Comparison of ENCODE assay signal across 17 cellular contexts in genomic region chr3:40887012-40887411, GRCh38.
A peak's percentile ranks its signal among the peaks of the same experiment; 100 is the strongest.
DNase-seq lines count a peak whose midpoint lies in the region; ATAC-seq, FAIRE-seq and TF ChIP-seq lines count a peak whose summit lies in the region.
"Had no signal": no experiment of that assay in that cellular context is flagged by ENCODE, and none has a peak within 500 bp of the region (broad histone marks: within the 10 kb centered on the region; RNA-seq: fewer than 3 reads in every experiment).

No MANE protein-coding gene starts in this region.

- POLR2A ChIA-PET in H1 (lab: Charles Lee; ENCODE audit: partially characterized antibody), result no interaction called here

- no peak overlapping the region for H2AFZ ChIP-seq in H1 (ENCODE audit: low read length)

- no peak for TF ChIP-seq RAD21 in H1 (IDR thresholded peaks at IDR 0.05 in 1 of 2, conservative IDR thresholded peaks at IDR 0.05 in 1 of 2; ENCODE audit: low read depth in 2 of 2, low read length in 2 of 2)

- no peak overlapping the region for H2BK120ac ChIP-seq in H1 (replicated peaks; ENCODE audit: low read depth, low read length)

- H3K27me3 ChIP-seq in BLaER1 (no peaks in the 10 kb centered on the region), H1 (replicated peaks in 1 of 4; ENCODE audit: control insufficient read depth in 3 of 4, extremely low read depth in 1 of 4, insufficient read depth in 3 of 4, low read length in 3 of 4) (no peaks in the 10 kb centered on the region), prostate gland (replicated peaks; ENCODE audit: insufficient read depth) (no peaks in the 10 kb centered on the region)

- no peak overlapping the region for H3K23ac ChIP-seq in H1 (ENCODE audit: insufficient read length)

- H3K9ac ChIP-seq in BLaER1, result no peak overlapping the region
- H3K9ac ChIP-seq in H1 (replicated peaks in 1 of 4; ENCODE audit: extremely low read depth in 1 of 4, low read depth in 3 of 4, low read length in 3 of 4), result no peak overlapping the region

- H3K14ac ChIP-seq in H1 (ENCODE audit: insufficient read length), result no peak overlapping the region

- peak overlapping the region; percentile 47 for H3K4me2 ChIP-seq in BLaER1
- no peak overlapping the region for H3K4me2 ChIP-seq in H1 (ENCODE audit: insufficient read depth in 1 of 2, low read depth in 2 of 2, low read length in 2 of 2)

- no peaks in the 10 kb centered on the region for H3K79me2 ChIP-seq in H1 (ENCODE audit: control insufficient read depth in 1 of 2, insufficient read depth in 2 of 2, low read length in 2 of 2)

- no peak for TF ChIP-seq EP300 in H1 (IDR thresholded peaks at IDR 0.05; ENCODE audit: borderline replicate concordance in 1 of 2, low read depth in 2 of 2, low read length in 2 of 2)

- H3K36me3 ChIP-seq in BLaER1 (no peaks in the 10 kb centered on the region), H1 (ENCODE audit: control insufficient read depth in 2 of 4, insufficient read depth in 4 of 4, low read length in 3 of 4) (no peaks in the 10 kb centered on the region; a peak in 1 of 8 replicates), prostate gland (no peaks in the 10 kb centered on the region)

- TF ChIP-seq CTCF in H1 (IDR thresholded peaks at IDR 0.05; ENCODE audit: control extremely low read depth in 1 of 3, insufficient read depth in 1 of 3, low read depth in 1 of 3, low read length in 3 of 3), result no peak
- no peak for TF ChIP-seq CTCF in prostate gland (IDR thresholded peaks at IDR 0.05)

- no peak for ATAC-seq in HG03521 (IDR thresholded peaks at IDR 0.05; ENCODE audit: unreplicated experiment)
- no peak for ATAC-seq in HG03280 (IDR thresholded peaks at IDR 0.05; ENCODE audit: unreplicated experiment)
- ATAC-seq: CD8-positive, alpha-beta T cell had no signal

- 94% methylated on average over 6 of the region's 6 CpGs; no CpG with 5 or more reads in 1 of the 2 experiments for WGBS in H1 (ENCODE audit: extremely low coverage in 1 of 2, insufficient coverage in 1 of 2, insufficient read length in 1 of 2, insufficient replicate concordance in 2 of 2, low coverage in 1 of 2, low lambda C conversion rate in 2 of 2, missing lambda C conversion rate in 1 of 2), 2 experiments
- 27% methylated on average over 6 of the region's 6 CpGs for WGBS in prostate gland

- FAIRE-seq in H1 (lab: Jason Lieb, UNC), result no peak
- FAIRE-seq: GM12892 had no signal

- no peak for TF ChIP-seq POLR2A in H1 (IDR thresholded peaks at IDR 0.05; ENCODE audit: control extremely low read depth in 1 of 2, low read depth in 2 of 2, low read length in 2 of 2)
- TF ChIP-seq POLR2A in prostate gland (IDR thresholded peaks at IDR 0.05), result no peak

- no peak overlapping the region for H2BK12ac ChIP-seq in H1 (ENCODE audit: low read depth, low read length)

- H4K20me1 ChIP-seq in BLaER1 (no peaks in the 10 kb centered on the region), H1 (replicated peaks in 1 of 2; ENCODE audit: control insufficient read depth in 1 of 2, insufficient read depth in 2 of 2, low read length in 2 of 2) (no peaks in the 10 kb centered on the region)

- no peak overlapping the region for H2AK5ac ChIP-seq in H1 (ENCODE audit: low read depth, low read length)

- intact Hi-C loops in prostate gland (cut with DNase I), result no loop called here

- H3K79me1 ChIP-seq in H1 (ENCODE audit: low read depth, low read length), result no peaks in the 10 kb centered on the region

- H4K91ac ChIP-seq in H1 (replicated peaks; ENCODE audit: insufficient read length, low read length), result no peak overlapping the region

- H3K27ac ChIP-seq in BLaER1 (no peak overlapping the region), H1 (ENCODE audit: low read depth, low read length) (no peak overlapping the region), prostate gland (peak overlapping the region in 1 of 2 donors; percentile 48)

- no peak overlapping the region for H4K8ac ChIP-seq in H1 (ENCODE audit: extremely low read depth, insufficient read depth, low read length)

- no peak overlapping the region for H4K5ac ChIP-seq in H1 (ENCODE audit: insufficient read length, low read depth, low read length)

- no peak overlapping the region for H3K56ac ChIP-seq in H1 (replicated peaks; ENCODE audit: insufficient read length, low read depth, low read length)

- 0 out of 2 replicates have a peak overlapping the region, but pooled peaks have one; percentile 18 for H2BK20ac ChIP-seq in H1 (ENCODE audit: low read length)

- H3K18ac ChIP-seq in H1 (ENCODE audit: extremely low read depth, low read length), result no peak overlapping the region

- H2BK15ac ChIP-seq in H1 (ENCODE audit: low read length), result no peak overlapping the region

- H3K23me2 ChIP-seq in H1 (ENCODE audit: low read depth, low read length), result no peaks in the 10 kb centered on the region; the same call in 1 of the 2 replicates

- H3K4me1 ChIP-seq in BLaER1 (peaks cover 12% of the 10 kb centered on the region), H1 (replicated peaks in 1 of 4; ENCODE audit: control insufficient read depth in 3 of 4, insufficient read depth in 4 of 4, low read length in 3 of 4) (no peaks in the 10 kb centered on the region), prostate gland (replicated peaks) (no peaks in the 10 kb centered on the region)
- H3K4me1 ChIP-seq: Caco-2 had no signal

- peak; percentile 28 for DNase-seq in LHCN-M2 (ENCODE audit: low read depth)
- no peak for DNase-seq in H1 (ENCODE audit: low read depth in 1 of 2, low spot score in 2 of 2)
- peak; percentile 48 for DNase-seq in prostate gland (ENCODE audit: low spot score)
- DNase-seq in stimulated activated CD4-positive, alpha-beta T cell treated with anti-CD3 and anti-CD28 coated beads, Interleukin-1b, Interleukin-23, amount 100 ng/mL, for 48 hours, result no peak
- no peak for DNase-seq in stimulated activated CD4-positive, alpha-beta T cell treated with anti-CD3 and anti-CD28 coated beads, Interleukin-4, amount 100 ng/mL, for 1 hour
- DNase-seq: ACHN; Caco-2; CD8-positive, alpha-beta T cell; DND-41; GDM1; HCEC 1CT; HFFc6; IMR-90 had no signal

- H3K4me3 ChIP-seq in BLaER1 (no peak overlapping the region), H1 (ENCODE audit: extremely low read depth in 1 of 4, insufficient read depth in 2 of 4, low read depth in 3 of 4, low read length in 4 of 4) (no peak overlapping the region), prostate gland (no peak overlapping the region)

- no peak overlapping the region for H2BK5ac ChIP-seq in H1 (ENCODE audit: low read depth, low read length)

- H3K9me3 ChIP-seq in BLaER1, result no peaks in the 10 kb centered on the region
- no peaks in the 10 kb centered on the region for H3K9me3 ChIP-seq in H1 (ENCODE audit: insufficient read depth in 2 of 2, low read depth in 1 of 2, low read length in 1 of 2)
- no peaks in the 10 kb centered on the region for H3K9me3 ChIP-seq in prostate gland
- H3K9me3 ChIP-seq: Caco-2 had no signal

- CTCF ChIA-PET in H1 (lab: Charles Lee; ENCODE audit: partially characterized antibody), result no interaction called here

- no peak overlapping the region for H3K4ac ChIP-seq in H1 (replicated peaks; ENCODE audit: insufficient read length, low read depth, low read length)

TF ChIP-seq in H1, 55 proteins besides CTCF, POLR2A, EP300 and RAD21:
- TF ChIP-seq SP1 (IDR thresholded peaks at IDR 0.05; ENCODE audit: low read depth, low read length), result no peak
- TF ChIP-seq CTBP2 (IDR thresholded peaks at IDR 0.05; ENCODE audit: borderline replicate concordance, insufficient read depth, insufficient read length, low read length), result no peak
- TF ChIP-seq CHD1 (IDR thresholded peaks at IDR 0.05; ENCODE audit: low read depth, low read length), result no peak
- TF ChIP-seq JUN (IDR thresholded peaks at IDR 0.05; ENCODE audit: low read depth, low read length), result no peak
- no peak for TF ChIP-seq TEAD4 (IDR thresholded peaks at IDR 0.05; ENCODE audit: low read depth, low read length)
- no peak for TF ChIP-seq CEBPB (IDR thresholded peaks at IDR 0.05; ENCODE audit: low read depth, low read length)
- TF ChIP-seq TAF7 (optimal IDR thresholded peaks at IDR 0.05; ENCODE audit: borderline replicate concordance, low read depth, low read length), result no peak
- no peak for TF ChIP-seq RXRA (IDR thresholded peaks at IDR 0.05; ENCODE audit: insufficient read depth, low read depth, low read length)
- no peak for TF ChIP-seq RBBP5 (IDR thresholded peaks at IDR 0.05; ENCODE audit: borderline replicate concordance, low read depth, low read length)
- no peak for TF ChIP-seq SIRT6 (IDR thresholded peaks at IDR 0.05; ENCODE audit: low read length)
- TF ChIP-seq HDAC2 (IDR thresholded peaks at IDR 0.05; ENCODE audit: borderline replicate concordance in 1 of 2, low read depth in 2 of 2, low read length in 2 of 2), result no peak
- no peak for TF ChIP-seq RFX5 (IDR thresholded peaks at IDR 0.05; ENCODE audit: borderline replicate concordance, low read depth, low read length)
- TF ChIP-seq USF2 (IDR thresholded peaks at IDR 0.05; ENCODE audit: low read length), result no peak
- TF ChIP-seq MAX (IDR thresholded peaks at IDR 0.05), result no peak
- TF ChIP-seq SIX5 (IDR thresholded peaks at IDR 0.05; ENCODE audit: low read depth, low read length), result no peak
- no peak for TF ChIP-seq NRF1 (IDR thresholded peaks at IDR 0.05; ENCODE audit: low read depth, low read length)
- no peak for TF ChIP-seq MAFK (IDR thresholded peaks at IDR 0.05; ENCODE audit: low read depth, low read length)

Comparison
In these comparisons a context has a peak if more than half of its experiments do, and no peak if none do; other contexts are left out.
1. DNase-seq: peak in LHCN-M2 (single experiment) and prostate gland (single experiment); none in H1 (0 of 2), stimulated activated CD4-positive, alpha-beta T cell treated with anti-CD3 and anti-CD28 coated beads, Interleukin-1b, Interleukin-23, amount 100 ng/mL, for 48 hours (single experiment) and stimulated activated CD4-positive, alpha-beta T cell treated with anti-CD3 and anti-CD28 coated beads, Interleukin-4, amount 100 ng/mL, for 1 hour (single experiment).